ENCODE assay signal across 13 cellular contexts in the genomic region with DNA sequence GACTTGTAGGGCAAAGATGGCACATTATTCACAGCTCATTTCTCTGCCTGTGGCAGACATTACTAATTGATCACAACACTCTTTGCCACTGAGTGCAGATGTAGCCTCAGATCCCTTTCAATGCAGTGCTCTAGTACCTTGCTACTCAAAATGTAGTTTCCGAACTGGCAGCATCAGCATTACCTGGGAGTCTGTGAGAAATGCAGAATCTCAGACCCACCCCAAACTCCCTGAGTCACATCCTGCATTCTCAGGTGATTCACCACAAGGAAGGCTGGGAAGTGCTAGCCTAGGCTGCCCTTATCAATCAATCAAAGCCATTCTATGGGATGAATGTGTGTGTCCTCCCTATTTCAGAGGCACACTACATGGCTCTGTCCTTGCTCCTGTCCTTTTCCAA. TPM values are rescaled to one million over a fixed set of nuclear protein-coding genes. Genes with fewer than 3 reads are reported as not detected.
A peak's percentile ranks its signal among the peaks of the same experiment; 100 is the strongest.
DNase-seq lines count a peak whose midpoint lies in the region; ATAC-seq, FAIRE-seq and TF ChIP-seq lines count a peak whose summit lies in the region.
"Had no signal": no experiment of that assay in that cellular context is flagged by ENCODE, and none has a peak within 500 bp of the region (broad histone marks: within the 10 kb centered on the region; RNA-seq: fewer than 3 reads in every experiment).

No MANE protein-coding gene starts in this region.

- peak; percentile 89 for ATAC-seq in RWPE2 (ENCODE audit: low read depth)
- ATAC-seq in foreskin keratinocyte: peak; percentile 87
- ATAC-seq: CD8-positive, alpha-beta T cell had no signal

- TF ChIP-seq POLR2A in breast epithelium (IDR thresholded peaks at IDR 0.05): no peak

- H3K36me3 Mint-ChIP-seq in MCF 10A (ENCODE audit: insufficient read depth, unreplicated experiment): peaks cover 6% of the 10 kb centered on the region
- H3K36me3 Mint-ChIP-seq: CD8-positive, alpha-beta T cell had no signal

- H3K36me3 ChIP-seq in breast epithelium: no peaks in the 10 kb centered on the region
- H3K36me3 ChIP-seq in RWPE2 (ENCODE audit: low read depth): no peaks in the 10 kb centered on the region
- H3K36me3 ChIP-seq: colonic mucosa, Peyer's patch had no signal

- H3K9me3 ChIP-seq in breast epithelium: no peaks in the 10 kb centered on the region
- H3K9me3 ChIP-seq in RWPE2 (ENCODE audit: severe bottlenecking): no peaks in the 10 kb centered on the region
- H3K9me3 ChIP-seq: colonic mucosa, Peyer's patch had no signal

- H3K27ac ChIP-seq in breast epithelium: no peak overlapping the region
- H3K27ac ChIP-seq in RWPE2 (ENCODE audit: poor library complexity, severe bottlenecking): peak overlapping the region; percentile 92
- H3K27ac ChIP-seq in foreskin keratinocyte: peak overlapping the region; percentile 84
- H3K27ac ChIP-seq: colonic mucosa had no signal

- peaks cover 21% of the 10 kb centered on the region for H3K4me1 Mint-ChIP-seq in MCF 10A (ENCODE audit: insufficient read depth, unreplicated experiment)

- H3K27me3 ChIP-seq in breast epithelium (no peaks in the 10 kb centered on the region), RWPE2 (ENCODE audit: insufficient read depth, poor library complexity, severe bottlenecking) (no peaks in the 10 kb centered on the region), foreskin keratinocyte (no peaks in the 10 kb centered on the region)
- H3K27me3 ChIP-seq: colonic mucosa, Peyer's patch had no signal

- H3K27ac Mint-ChIP-seq in MCF 10A (ENCODE audit: low read depth, unreplicated experiment): peak overlapping the region; percentile 74
- H3K27ac Mint-ChIP-seq: CD8-positive, alpha-beta T cell had no signal

- TF ChIP-seq CTCF in MCF 10A (IDR thresholded peaks at IDR 0.05; ENCODE audit: unreplicated experiment) (no peak), breast epithelium (IDR thresholded peaks at IDR 0.05) (no peak), RWPE2 (IDR thresholded peaks at IDR 0.05; ENCODE audit: poor library complexity, severe bottlenecking) (no peak), foreskin keratinocyte (conservative IDR thresholded peaks at IDR 0.05) (no peak)

- POLR2A ChIA-PET in MCF 10A (lab: Yijun Ruan, JAX): interaction anchor here (0.5 to 4.7 kb wide), 9 partner anchors 10 to 946 kb away, joined by 3 to 27 read pairs (median 4); no protein-coding TSS in a partner anchor

- H3K4me3 Mint-ChIP-seq in MCF 10A (ENCODE audit: unreplicated experiment): no peak overlapping the region
- H3K4me3 Mint-ChIP-seq: CD8-positive, alpha-beta T cell had no signal

- H3K4me3 ChIP-seq in breast epithelium (no peak overlapping the region), RWPE2 (ENCODE audit: severe bottlenecking) (no peak overlapping the region)
- H3K4me3 ChIP-seq: colonic mucosa, Peyer's patch had no signal

- intact Hi-C loops in MCF 10A (cut with micrococcal nuclease): loop anchor here (10.0 kb wide), 1 partner anchor 56 kb away; a partner anchor contains a TSS
- intact Hi-C loops in breast epithelium (cut with DNase I; ENCODE audit: low total_unique reads): no loop called here

- H3K4me1 ChIP-seq in breast epithelium (no peaks in the 10 kb centered on the region), RWPE2 (ENCODE audit: insufficient read depth, poor library complexity, severe bottlenecking) (peaks cover 25% of the 10 kb centered on the region), foreskin keratinocyte (peaks cover 22% of the 10 kb centered on the region)
- H3K4me1 ChIP-seq: colonic mucosa, Peyer's patch had no signal

- BruUV-seq in MCF 10A (replicated peaks; lab: Mats Ljungman, UMichigan): no TSS peak

- FAIRE-seq in urothelium cell line (lab: Jason Lieb, UNC): peak; percentile 40

- CTCF ChIA-PET in MCF 10A (lab: Yijun Ruan, JAX): interaction anchor here (0.6 kb wide), 2 partner anchors 224 to 303 kb away, joined by 3 to 4 read pairs; no protein-coding TSS in a partner anchor

- no peaks in the 10 kb centered on the region for H3K9me3 Mint-ChIP-seq in MCF 10A (ENCODE audit: unreplicated experiment)

- peak; percentile 91 for DNase-seq in MCF 10A (ENCODE audit: unreplicated experiment)
- no peak for DNase-seq in breast epithelium (ENCODE audit: low spot score in 2 of 2)
- DNase-seq in RWPE2 (ENCODE audit: low spot score): peak; percentile 86
- DNase-seq in foreskin keratinocyte: peak; percentile 95 to 98
- DNase-seq in urothelium cell line (ENCODE audit: low spot score): peak; percentile 69
- no peak for DNase-seq in activated CD4-positive, alpha-beta T cell treated with anti-CD3 and anti-CD28 coated beads, Interleukin-2, amount 50 U/mL, for 1 hour
- no peak for DNase-seq in UCSD-AML1 (lab: John Stamatoyannopoulos, UW; ENCODE audit: unreplicated experiment)
- no peak for DNase-seq in midbrain (lab: John Stamatoyannopoulos, UW)
- DNase-seq: 8988T; CD8-positive, alpha-beta T cell; colonic mucosa; NCI-H1048 had no signal

- H3K27me3 Mint-ChIP-seq in MCF 10A (ENCODE audit: insufficient read depth, unreplicated experiment): no peaks in the 10 kb centered on the region

RNA-seq across cellular contexts. Expression of a gene that starts 51.7 kb away (rescaled TPM):
- total RNA-seq in MCF 10A (2022) (56.1 and 78.8 TPM in 2 replicates), breast epithelium (100 to 1,000 TPM in 1 of 3 donors, 10 to 100 TPM in 2; 79.6 to 107 (median 88.0) TPM), foreskin keratinocyte (84.7 and 110 TPM in 2 replicates)
- 84.0 and 101 TPM in 2 replicates for polyA plus RNA-seq in foreskin keratinocyte

RNA-seq across cellular contexts. Expression of a gene that starts 58.5 kb away (rescaled TPM):
- 38.2 and 45.5 TPM in 2 replicates for total RNA-seq in MCF 10A (2022)
- total RNA-seq in breast epithelium: 10 to 100 TPM; 32.3 to 62.9 (median 55.4) TPM
- 222 and 256 TPM in 2 replicates for total RNA-seq in foreskin keratinocyte
- 209 and 255 TPM in 2 replicates for polyA plus RNA-seq in foreskin keratinocyte

RNA-seq across cellular contexts. Expression of a gene that starts 59.9 kb away (rescaled TPM):
- total RNA-seq in MCF 10A (2022) (24.0 and 26.5 TPM in 2 replicates), breast epithelium (10 to 100 TPM; 14.6 to 18.6 (median 15.4) TPM), foreskin keratinocyte (12.0 and 12.7 TPM in 2 replicates)
- polyA plus RNA-seq in foreskin keratinocyte: 3.4 and 3.5 TPM in 2 replicates

Comparison
In these comparisons a context has a peak if more than half of its experiments do, and no peak if none do; other contexts are left out.
1. DNase-seq: peak in MCF 10A (single experiment), RWPE2 (single experiment), foreskin keratinocyte (2 of 2) and urothelium cell line (single experiment); none in breast epithelium (0 of 2), activated CD4-positive, alpha-beta T cell treated with anti-CD3 and anti-CD28 coated beads, Interleukin-2, amount 50 U/mL, for 1 hour (single experiment), UCSD-AML1 (single experiment) and midbrain (single experiment).
2. H3K27ac ChIP-seq: peak in RWPE2 (single experiment) and foreskin keratinocyte (single experiment); none in breast epithelium (0 of 2).